8 cellular contexts compared by ENCODE assay signal in genomic region chr6:159762681-159763293, GRCh38. TPM values are rescaled to one million over a fixed set of nuclear protein-coding genes. Genes with fewer than 3 reads are reported as not detected.
A peak's percentile ranks its signal among the peaks of the same experiment; 100 is the strongest.
DNase-seq lines count a peak whose midpoint lies in the region; ATAC-seq and TF ChIP-seq lines count a peak whose summit lies in the region.

No MANE protein-coding gene starts in this region.

- peak overlapping the region; percentile 69 for H2AFZ ChIP-seq in osteoblast (ENCODE audit: low read length)

- peaks cover 3% of the 10 kb centered on the region for H4K20me1 ChIP-seq in osteoblast (ENCODE audit: insufficient read depth, low read length)

- H3K36me3 ChIP-seq in osteoblast (ENCODE audit: insufficient read depth, low read length), result peaks cover 31% of the 10 kb centered on the region

- TF ChIP-seq CTCF in fibroblast of villous mesenchyme (IDR thresholded peaks at IDR 0.05; ENCODE audit: insufficient read depth, low read depth, low read length) (no peak), osteoblast (IDR thresholded peaks at IDR 0.05; ENCODE audit: extremely low read depth, low read depth, low read length) (no peak)

- H3K9me3 ChIP-seq in osteoblast (ENCODE audit: low read depth, low read length), result no peaks in the 10 kb centered on the region

- H3K4me2 ChIP-seq in osteoblast (ENCODE audit: insufficient read depth, low read length), result peak overlapping the region; percentile 96

- H3K4me3 ChIP-seq in fibroblast of villous mesenchyme (ENCODE audit: low read depth, low read length) (peak overlapping the region; percentile 82), osteoblast (ENCODE audit: insufficient read depth, low read length) (peak overlapping the region; percentile 92)

- no peaks in the 10 kb centered on the region for H3K27me3 ChIP-seq in osteoblast (ENCODE audit: insufficient read depth, low read length)

- H3K79me2 ChIP-seq in osteoblast (ENCODE audit: insufficient read depth, low read length), result peaks cover 17% of the 10 kb centered on the region

- peak; percentile 2 for DNase-seq in activated CD4-positive, CD25-positive, alpha-beta regulatory T cell treated with anti-CD3 and anti-CD28 coated beads, Interleukin-2, amount 50 U/mL, for 16 hours (ENCODE audit: low read depth, low spot score)
- peak; percentile 8 for DNase-seq in activated CD4-positive, alpha-beta T cell treated with anti-CD3 and anti-CD28 coated beads, Interleukin-2, amount 50 U/mL, for 1 hour
- no peak for DNase-seq in fibroblast of villous mesenchyme (ENCODE audit: low read depth)
- peak; percentile 66 for DNase-seq in osteoblast (ENCODE audit: insufficient read length, low spot score, missing footprints)
- DNase-seq in NCI-H187 treated with DMSO at 0.1 percent for 48 hours (lab: John Stamatoyannopoulos, UW), result no peak
- no peak for DNase-seq in A172 (ENCODE audit: low spot score)

- no peak for ATAC-seq in activated CD4-positive, CD25-positive, alpha-beta regulatory T cell treated with anti-CD3 and anti-CD28 coated beads, Interleukin-2, amount 50 U/mL, for 24 hours
- ATAC-seq in HG03354 (IDR thresholded peaks at IDR 0.05; ENCODE audit: poor library complexity, severe bottlenecking, unreplicated experiment), result peak; percentile 10

- peaks cover 35% of the 10 kb centered on the region for H3K4me1 ChIP-seq in osteoblast (ENCODE audit: insufficient read depth, low read length)

- peak overlapping the region; percentile 88 for H3K27ac ChIP-seq in osteoblast (ENCODE audit: low read depth, low read length)

RNA-seq across cellular contexts. Expression of gene ACAT2, which starts 0.9 kb away (rescaled TPM):
- total RNA-seq in fibroblast of villous mesenchyme (115 and 119 TPM in 2 replicates), osteoblast (41.6 and 53.6 TPM in 2 replicates)
- total RNA-seq in A172 (2014; rRNA removed; shearing (Covaris generic)), result 45.3 and 46.1 TPM in 2 replicates

RNA-seq across cellular contexts. Expression of gene TCP1, which starts 26.6 kb away (rescaled TPM):
- total RNA-seq in fibroblast of villous mesenchyme (219 and 285 TPM in 2 replicates), osteoblast (170 and 174 TPM in 2 replicates)
- total RNA-seq in A172 (2014; rRNA removed; shearing (Covaris generic)), result 396 and 430 TPM in 2 replicates

RNA-seq across cellular contexts. Expression of gene MRPL18, which starts 27.5 kb away (rescaled TPM):
- total RNA-seq in fibroblast of villous mesenchyme (97.3 and 107 TPM in 2 replicates), osteoblast (47.8 and 53.9 TPM in 2 replicates)
- 182 and 204 TPM in 2 replicates for total RNA-seq in A172 (2014; rRNA removed; shearing (Covaris generic))

RNA-seq across cellular contexts. Expression of gene WTAP, which starts 35.5 kb away (rescaled TPM):
- total RNA-seq in fibroblast of villous mesenchyme, result 89.5 and 159 TPM in 2 replicates
- total RNA-seq in osteoblast, result 109 and 119 TPM in 2 replicates
- 98.3 and 115 TPM in 2 replicates for total RNA-seq in A172 (2014; rRNA removed; shearing (Covaris generic))

RNA-seq across cellular contexts. Expression of gene PNLDC1, which starts 37.3 kb away (rescaled TPM):
- total RNA-seq in fibroblast of villous mesenchyme (0.32 TPM in 1 of 2 replicates, not detected in the other), osteoblast (0.29 TPM in 1 of 2 replicates, not detected in the other)
- not detected in 2 replicates for total RNA-seq in A172 (2014; rRNA removed; shearing (Covaris generic))

Comparison
In these comparisons a context has a peak if more than half of its experiments do, and no peak if none do; other contexts are left out.
1. DNase-seq: peak in activated CD4-positive, CD25-positive, alpha-beta regulatory T cell treated with anti-CD3 and anti-CD28 coated beads, Interleukin-2, amount 50 U/mL, for 16 hours (single experiment), activated CD4-positive, alpha-beta T cell treated with anti-CD3 and anti-CD28 coated beads, Interleukin-2, amount 50 U/mL, for 1 hour (single experiment) and osteoblast (single experiment); none in fibroblast of villous mesenchyme (single experiment), NCI-H187 treated with DMSO at 0.1 percent for 48 hours (single experiment) and A172 (single experiment).